In the genomic region with DNA sequence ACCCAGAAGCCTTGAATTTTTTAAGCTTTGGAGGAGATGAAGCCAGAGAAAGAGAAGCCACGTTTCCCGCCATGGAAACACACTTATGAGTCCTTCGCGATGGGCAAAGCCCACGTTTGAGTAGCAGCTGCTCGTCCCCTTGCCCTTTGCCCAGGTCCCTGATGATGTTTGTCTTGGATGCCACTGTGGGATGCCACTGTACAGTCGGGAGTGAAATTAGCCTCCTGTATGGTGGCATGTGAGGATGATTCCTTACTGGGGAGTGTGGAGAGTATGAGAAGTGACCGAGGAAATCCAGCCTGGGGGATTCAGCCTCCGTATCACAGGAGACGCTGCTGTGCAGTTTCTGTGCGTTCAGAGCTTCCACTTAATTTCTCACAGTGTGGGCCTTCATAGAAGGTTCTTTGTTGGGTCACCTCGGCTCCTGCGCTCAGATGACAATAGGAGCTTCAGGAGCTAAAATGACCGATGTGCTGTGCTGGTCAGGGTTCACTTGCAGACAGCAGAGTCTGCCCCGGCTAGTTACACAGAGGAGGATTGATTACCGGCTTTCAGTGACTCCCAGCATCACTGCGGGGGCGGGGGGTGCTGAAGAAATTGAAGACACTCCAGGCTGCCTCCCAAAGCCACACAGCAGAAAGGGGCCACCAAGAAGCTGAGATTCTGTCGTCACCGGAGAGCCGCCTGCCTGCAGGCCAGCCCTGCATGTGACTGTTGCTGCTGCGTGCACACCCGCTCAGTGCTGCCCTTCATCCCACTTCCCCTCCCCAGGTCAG, we compare ENCODE assay signal across 1 cellular context.
A peak's percentile ranks its signal among the peaks of the same experiment; 100 is the strongest.
TF ChIP-seq lines count a peak whose summit lies in the region.

No MANE protein-coding gene starts in this region.

TF ChIP-seq in HepG2, 621 proteins besides CTCF, POLR2A, EP300 and RAD21 (continued from another document and continues in another):
- 0 out of 2 replicates have a peak, but pooled peaks have one; percentile 14 for TF ChIP-seq NR2F6 (IDR thresholded peaks at IDR 0.05)
- peak; percentile 7; the same call in 1 of the 2 replicates for TF ChIP-seq NR2F6 (CRISPR knock-in tag; IDR thresholded peaks at IDR 0.05)
- TF ChIP-seq PLRG1 (conservative IDR thresholded peaks at IDR 0.05), result no peak
- TF ChIP-seq, protein P1, sequence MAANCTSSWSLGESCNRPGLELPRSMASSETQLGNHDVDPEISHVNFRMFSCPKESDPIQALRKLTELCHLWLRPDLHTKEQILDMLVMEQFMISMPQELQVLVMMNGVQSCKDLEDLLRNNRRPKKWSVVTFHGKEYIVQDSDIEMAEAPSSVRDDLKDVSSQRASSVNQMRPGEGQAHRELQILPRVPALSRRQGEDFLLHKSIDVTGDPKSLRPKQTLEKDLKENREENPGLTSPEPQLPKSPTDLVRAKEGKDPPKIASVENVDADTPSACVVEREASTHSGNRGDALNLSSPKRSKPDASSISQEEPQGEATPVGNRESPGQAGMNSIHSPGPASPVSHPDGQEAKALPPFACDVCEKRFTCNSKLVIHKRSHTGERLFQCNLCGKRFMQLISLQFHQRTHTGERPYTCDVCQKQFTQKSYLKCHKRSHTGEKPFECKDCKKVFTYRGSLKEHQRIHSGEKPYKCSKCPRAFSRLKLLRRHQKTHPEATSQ (CRISPR knock-in tag; IDR thresholded peaks at IDR 0.05; ENCODE audit: borderline replicate concordance), result no peak
- no peak for TF ChIP-seq TEF (CRISPR knock-in tag; IDR thresholded peaks at IDR 0.05)
- TF ChIP-seq ZNF770 (CRISPR knock-in tag; IDR thresholded peaks at IDR 0.05), result no peak
- no peak for TF ChIP-seq KLF9 (CRISPR knock-in tag; IDR thresholded peaks at IDR 0.05; ENCODE audit: low read depth)
- no peak for TF ChIP-seq PTBP1 (IDR thresholded peaks at IDR 0.05; ENCODE audit: low read depth, low read length, poor library complexity, severe bottlenecking)
- no peak for TF ChIP-seq SMYD3 (CRISPR knock-in tag; IDR thresholded peaks at IDR 0.05)
- TF ChIP-seq ZNF720 (CRISPR knock-in tag; IDR thresholded peaks at IDR 0.05), result no peak
- TF ChIP-seq ZNF597 (CRISPR knock-in tag; IDR thresholded peaks at IDR 0.05), result no peak
- TF ChIP-seq ZNF224 (CRISPR knock-in tag; IDR thresholded peaks at IDR 0.05), result no peak
- TF ChIP-seq, protein P2, sequence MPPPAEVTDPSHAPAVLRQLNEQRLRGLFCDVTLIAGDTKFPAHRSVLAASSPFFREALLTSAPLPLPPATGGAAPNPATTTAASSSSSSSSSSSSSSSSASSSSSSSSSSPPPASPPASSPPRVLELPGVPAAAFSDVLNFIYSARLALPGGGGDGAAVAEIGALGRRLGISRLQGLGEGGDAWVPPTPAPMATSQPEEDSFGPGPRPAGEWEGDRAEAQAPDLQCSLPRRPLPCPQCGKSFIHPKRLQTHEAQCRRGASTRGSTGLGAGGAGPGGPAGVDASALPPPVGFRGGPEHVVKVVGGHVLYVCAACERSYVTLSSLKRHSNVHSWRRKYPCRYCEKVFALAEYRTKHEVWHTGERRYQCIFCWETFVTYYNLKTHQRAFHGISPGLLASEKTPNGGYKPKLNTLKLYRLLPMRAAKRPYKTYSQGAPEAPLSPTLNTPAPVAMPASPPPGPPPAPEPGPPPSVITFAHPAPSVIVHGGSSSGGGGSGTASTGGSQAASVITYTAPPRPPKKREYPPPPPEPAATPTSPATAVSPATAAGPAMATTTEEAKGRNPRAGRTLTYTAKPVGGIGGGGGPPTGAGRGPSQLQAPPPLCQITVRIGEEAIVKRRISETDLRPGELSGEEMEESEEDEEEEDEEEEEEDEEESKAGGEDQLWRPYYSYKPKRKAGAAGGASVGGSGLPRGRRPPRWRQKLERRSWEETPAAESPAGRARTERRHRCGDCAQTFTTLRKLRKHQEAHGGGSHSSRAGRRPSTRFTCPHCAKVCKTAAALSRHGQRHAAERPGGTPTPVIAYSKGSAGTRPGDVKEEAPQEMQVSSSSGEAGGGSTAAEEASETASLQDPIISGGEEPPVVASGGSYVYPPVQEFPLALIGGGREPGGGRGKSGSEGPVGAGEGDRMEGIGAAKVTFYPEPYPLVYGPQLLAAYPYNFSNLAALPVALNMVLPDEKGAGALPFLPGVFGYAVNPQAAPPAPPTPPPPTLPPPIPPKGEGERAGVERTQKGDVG (CRISPR knock-in tag; IDR thresholded peaks at IDR 0.05; ENCODE audit: borderline replicate concordance), result no peak
- TF ChIP-seq, protein P3, sequence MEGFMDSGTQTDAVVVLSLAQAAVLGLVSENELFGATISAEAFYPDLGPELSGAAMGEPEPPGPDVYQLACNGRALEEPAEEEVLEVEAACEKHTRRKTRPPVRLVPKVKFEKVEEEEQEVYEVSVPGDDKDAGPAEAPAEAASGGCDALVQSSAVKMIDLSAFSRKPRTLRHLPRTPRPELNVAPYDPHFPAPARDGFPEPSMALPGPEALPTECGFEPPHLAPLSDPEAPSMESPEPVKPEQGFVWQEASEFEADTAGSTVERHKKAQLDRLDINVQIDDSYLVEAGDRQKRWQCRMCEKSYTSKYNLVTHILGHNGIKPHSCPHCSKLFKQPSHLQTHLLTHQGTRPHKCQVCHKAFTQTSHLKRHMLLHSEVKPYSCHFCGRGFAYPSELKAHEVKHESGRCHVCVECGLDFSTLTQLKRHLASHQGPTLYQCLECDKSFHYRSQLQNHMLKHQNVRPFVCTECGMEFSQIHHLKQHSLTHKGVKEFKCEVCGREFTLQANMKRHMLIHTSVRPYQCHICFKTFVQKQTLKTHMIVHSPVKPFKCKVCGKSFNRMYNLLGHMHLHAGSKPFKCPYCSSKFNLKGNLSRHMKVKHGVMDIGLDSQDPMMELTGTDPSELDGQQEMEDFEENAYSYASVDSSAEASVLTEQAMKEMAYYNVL (CRISPR knock-in tag; IDR thresholded peaks at IDR 0.05; ENCODE audit: borderline replicate concordance), result no peak
- no peak for TF ChIP-seq ZNF460 (CRISPR knock-in tag; IDR thresholded peaks at IDR 0.05; ENCODE audit: borderline replicate concordance)
- no peak for TF ChIP-seq KDM4B (CRISPR knock-in tag; IDR thresholded peaks at IDR 0.05)
- TF ChIP-seq SALL1 (CRISPR knock-in tag; IDR thresholded peaks at IDR 0.05), result peak; percentile 36; the same call in 1 of the 2 replicates
- no peak for TF ChIP-seq ZFX (CRISPR knock-in tag; IDR thresholded peaks at IDR 0.05; ENCODE audit: low read depth)
- TF ChIP-seq MXD1 (CRISPR knock-in tag; IDR thresholded peaks at IDR 0.05), result no peak
- no peak for TF ChIP-seq NFKBIZ (CRISPR knock-in tag; IDR thresholded peaks at IDR 0.05)
- TF ChIP-seq ZNF644 (CRISPR knock-in tag; IDR thresholded peaks at IDR 0.05; ENCODE audit: low read depth), result no peak
- TF ChIP-seq ZNF17 (CRISPR knock-in tag; IDR thresholded peaks at IDR 0.05), result no peak
- TF ChIP-seq ZBTB14 (CRISPR knock-in tag; IDR thresholded peaks at IDR 0.05), result no peak
- peak; percentile 51 for TF ChIP-seq PAXIP1 (CRISPR knock-in tag; conservative IDR thresholded peaks at IDR 0.05)
- TF ChIP-seq NR0B2 (CRISPR knock-in tag; IDR thresholded peaks at IDR 0.05), result no peak
- TF ChIP-seq, protein P4, sequence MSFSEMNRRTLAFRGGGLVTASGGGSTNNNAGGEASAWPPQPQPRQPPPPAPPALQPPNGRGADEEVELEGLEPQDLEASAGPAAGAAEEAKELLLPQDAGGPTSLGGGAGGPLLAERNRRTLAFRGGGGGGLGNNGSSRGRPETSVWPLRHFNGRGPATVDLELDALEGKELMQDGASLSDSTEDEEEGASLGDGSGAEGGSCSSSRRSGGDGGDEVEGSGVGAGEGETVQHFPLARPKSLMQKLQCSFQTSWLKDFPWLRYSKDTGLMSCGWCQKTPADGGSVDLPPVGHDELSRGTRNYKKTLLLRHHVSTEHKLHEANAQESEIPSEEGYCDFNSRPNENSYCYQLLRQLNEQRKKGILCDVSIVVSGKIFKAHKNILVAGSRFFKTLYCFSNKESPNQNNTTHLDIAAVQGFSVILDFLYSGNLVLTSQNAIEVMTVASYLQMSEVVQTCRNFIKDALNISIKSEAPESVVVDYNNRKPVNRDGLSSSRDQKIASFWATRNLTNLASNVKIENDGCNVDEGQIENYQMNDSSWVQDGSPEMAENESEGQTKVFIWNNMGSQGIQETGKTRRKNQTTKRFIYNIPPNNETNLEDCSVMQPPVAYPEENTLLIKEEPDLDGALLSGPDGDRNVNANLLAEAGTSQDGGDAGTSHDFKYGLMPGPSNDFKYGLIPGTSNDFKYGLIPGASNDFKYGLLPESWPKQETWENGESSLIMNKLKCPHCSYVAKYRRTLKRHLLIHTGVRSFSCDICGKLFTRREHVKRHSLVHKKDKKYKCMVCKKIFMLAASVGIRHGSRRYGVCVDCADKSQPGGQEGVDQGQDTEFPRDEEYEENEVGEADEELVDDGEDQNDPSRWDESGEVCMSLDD (CRISPR knock-in tag; IDR thresholded peaks at IDR 0.05; ENCODE audit: borderline replicate concordance), result no peak
- no peak for TF ChIP-seq ATM (IDR thresholded peaks at IDR 0.05; ENCODE audit: borderline replicate concordance)
- TF ChIP-seq KLF13 (CRISPR knock-in tag; IDR thresholded peaks at IDR 0.05), result no peak
- no peak for TF ChIP-seq KLF15 (CRISPR knock-in tag; IDR thresholded peaks at IDR 0.05; ENCODE audit: borderline replicate concordance)
- no peak for TF ChIP-seq ZNF747 (CRISPR knock-in tag; IDR thresholded peaks at IDR 0.05; ENCODE audit: borderline replicate concordance)
- TF ChIP-seq, protein P5, sequence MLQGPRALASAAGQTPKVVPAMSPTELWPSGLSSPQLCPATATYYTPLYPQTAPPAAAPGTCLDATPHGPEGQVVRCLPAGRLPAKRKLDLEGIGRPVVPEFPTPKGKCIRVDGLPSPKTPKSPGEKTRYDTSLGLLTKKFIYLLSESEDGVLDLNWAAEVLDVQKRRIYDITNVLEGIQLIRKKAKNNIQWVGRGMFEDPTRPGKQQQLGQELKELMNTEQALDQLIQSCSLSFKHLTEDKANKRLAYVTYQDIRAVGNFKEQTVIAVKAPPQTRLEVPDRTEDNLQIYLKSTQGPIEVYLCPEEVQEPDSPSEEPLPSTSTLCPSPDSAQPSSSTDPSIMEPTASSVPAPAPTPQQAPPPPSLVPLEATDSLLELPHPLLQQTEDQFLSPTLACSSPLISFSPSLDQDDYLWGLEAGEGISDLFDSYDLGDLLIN (CRISPR knock-in tag; IDR thresholded peaks at IDR 0.05; ENCODE audit: borderline replicate concordance), result no peak
